In the genomic region with DNA sequence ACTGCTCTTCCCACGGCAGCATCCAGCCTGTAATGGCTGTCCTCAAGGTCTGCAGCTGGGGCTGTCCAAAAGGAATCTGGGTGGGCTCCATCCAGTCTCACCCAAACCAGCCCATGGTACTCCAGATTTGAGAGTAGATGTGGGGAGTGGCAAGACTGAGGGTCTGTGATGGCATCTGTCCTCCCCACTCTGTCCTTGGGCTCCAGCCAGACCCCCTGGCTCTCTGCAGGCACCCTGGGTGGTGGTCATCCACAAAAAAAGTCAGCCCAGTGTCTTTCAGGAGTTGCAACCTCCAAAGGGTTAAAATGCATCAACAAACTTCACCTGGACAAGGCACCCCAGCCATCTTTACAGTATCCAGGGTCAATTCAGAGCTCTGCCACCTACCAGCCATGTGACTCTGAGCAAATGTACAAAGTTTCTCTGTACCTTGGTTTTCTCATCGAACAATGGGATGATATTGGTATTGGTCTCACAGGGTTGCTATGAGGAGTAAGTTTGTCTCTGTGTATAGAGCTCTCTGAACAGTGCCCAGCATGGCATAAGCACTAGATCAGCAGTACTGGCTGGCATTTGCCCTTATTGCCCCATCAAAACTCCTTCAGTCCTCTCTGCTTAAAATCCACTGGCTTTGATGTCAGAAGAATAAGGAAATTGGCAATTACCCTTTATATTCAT, we compare ENCODE assay signal across 22 cellular contexts. TPM values are rescaled to one million over a fixed set of nuclear protein-coding genes. Genes with fewer than 3 reads are reported as not detected.
"Had no signal": no experiment of that assay in that cellular context is flagged by ENCODE, and none has a peak within 500 bp of the region (broad histone marks: within the 10 kb centered on the region; RNA-seq: fewer than 3 reads in every experiment).

No MANE protein-coding gene starts in this region.

- H3K9me3 Mint-ChIP-seq: activated CD4-positive, alpha-beta memory T cell treated with anti-CD3 and anti-CD28 coated beads, Interleukin-2, amount 10 ng/mL, durations not matched to agents 7 days and 5 days; activated T-cell treated with anti-CD3 and anti-CD28 coated beads, Interleukin-2, amount 50 U/mL, for 4 hours had no signal

- H3K27ac Mint-ChIP-seq: activated CD4-positive, alpha-beta memory T cell treated with anti-CD3 and anti-CD28 coated beads, Interleukin-2, amount 10 ng/mL, durations not matched to agents 7 days and 5 days; activated CD4-positive, alpha-beta T cell treated with anti-CD3 and anti-CD28 coated beads for 36 hours; activated naive CD4-positive, alpha-beta T cell treated with anti-CD3 and anti-CD28 coated beads for 36 hours; activated naive CD8-positive, alpha-beta T cell; activated T-helper 17 cell treated with anti-CD3 and anti-CD28 coated beads, Interleukin-2, amount 50 U/mL, for 72 hours; brain had no signal

- H3K27ac ChIP-seq: KMS-11, SK-N-MC, VCaP had no signal

- H3K4me3 ChIP-seq: MG63, SK-N-MC had no signal

- H3K4me3 Mint-ChIP-seq: activated CD4-positive, alpha-beta memory T cell treated with anti-CD3 and anti-CD28 coated beads, Interleukin-2, amount 10 ng/mL, durations not matched to agents 7 days and 5 days; activated CD4-positive, alpha-beta T cell treated with anti-CD3 and anti-CD28 coated beads for 36 hours; activated naive CD4-positive, alpha-beta T cell treated with anti-CD3 and anti-CD28 coated beads for 36 hours; activated naive CD8-positive, alpha-beta T cell; activated T-cell treated with anti-CD3 and anti-CD28 coated beads, Interleukin-2, amount 50 U/mL, for 4 hours; activated T-helper 17 cell treated with anti-CD3 and anti-CD28 coated beads, Interleukin-2, amount 50 U/mL, for 72 hours; brain had no signal

- H3K4me2 ChIP-seq: KMS-11 had no signal

- H3K9ac ChIP-seq: KMS-11 had no signal

- H3K27me3 ChIP-seq: MG63 had no signal

- H3K36me3 Mint-ChIP-seq: brain had no signal

- H3K36me3 ChIP-seq: MG63 had no signal

- DNase-seq: activated CD4-positive, alpha-beta memory T cell treated with anti-CD3 and anti-CD28 coated beads, Interleukin-2, amount 10 ng/mL, durations not matched to agents 7 days and 5 days; activated CD4-positive, alpha-beta T cell treated with anti-CD3 and anti-CD28 coated beads for 36 hours; activated CD4-positive, alpha-beta T cell treated with anti-CD3 and anti-CD28 coated beads, Interleukin-2, amount 50 U/mL, for 1 hour; activated gamma-delta T cell; activated naive CD4-positive, alpha-beta T cell treated with anti-CD3 and anti-CD28 coated beads for 36 hours; activated T-cell treated with anti-CD3 and anti-CD28 coated beads, Interleukin-2, amount 50 U/mL, for 4 hours; amygdala; MG63; NCI-H1105 treated with DMSO at 0.1 percent for 48 hours; NCI-H1436 treated with DMSO at 0.1 percent for 48 hours; NCI-H187; NCI-H2081; NCI-H510A treated with DMSO at 0.1 percent for 48 hours; SIG-M5; T-helper 1 cell had no signal

- ATAC-seq: activated CD4-positive, alpha-beta T cell treated with anti-CD3 and anti-CD28 coated beads for 36 hours; activated T-cell treated with anti-CD3 and anti-CD28 coated beads, Interleukin-2, amount 50 U/mL, for 4 hours; activated T-helper 17 cell treated with anti-CD3 and anti-CD28 coated beads, Interleukin-2, amount 50 U/mL, for 72 hours; HepG2 had no signal

RNA-seq across cellular contexts. Expression of a gene that starts 7.3 kb away (rescaled TPM):
- total RNA-seq: activated CD4-positive, alpha-beta memory T cell treated with anti-CD3 and anti-CD28 coated beads, Interleukin-2, amount 10 ng/mL, durations not matched to agents 7 days and 5 days; activated T-helper 17 cell treated with anti-CD3 and anti-CD28 coated beads, Interleukin-2, amount 50 U/mL, for 72 hours had no signal
- polyA plus RNA-seq: HepG2 had no signal
